Comparison of ENCODE assay signal across 2 cellular contexts in the genomic region with DNA sequence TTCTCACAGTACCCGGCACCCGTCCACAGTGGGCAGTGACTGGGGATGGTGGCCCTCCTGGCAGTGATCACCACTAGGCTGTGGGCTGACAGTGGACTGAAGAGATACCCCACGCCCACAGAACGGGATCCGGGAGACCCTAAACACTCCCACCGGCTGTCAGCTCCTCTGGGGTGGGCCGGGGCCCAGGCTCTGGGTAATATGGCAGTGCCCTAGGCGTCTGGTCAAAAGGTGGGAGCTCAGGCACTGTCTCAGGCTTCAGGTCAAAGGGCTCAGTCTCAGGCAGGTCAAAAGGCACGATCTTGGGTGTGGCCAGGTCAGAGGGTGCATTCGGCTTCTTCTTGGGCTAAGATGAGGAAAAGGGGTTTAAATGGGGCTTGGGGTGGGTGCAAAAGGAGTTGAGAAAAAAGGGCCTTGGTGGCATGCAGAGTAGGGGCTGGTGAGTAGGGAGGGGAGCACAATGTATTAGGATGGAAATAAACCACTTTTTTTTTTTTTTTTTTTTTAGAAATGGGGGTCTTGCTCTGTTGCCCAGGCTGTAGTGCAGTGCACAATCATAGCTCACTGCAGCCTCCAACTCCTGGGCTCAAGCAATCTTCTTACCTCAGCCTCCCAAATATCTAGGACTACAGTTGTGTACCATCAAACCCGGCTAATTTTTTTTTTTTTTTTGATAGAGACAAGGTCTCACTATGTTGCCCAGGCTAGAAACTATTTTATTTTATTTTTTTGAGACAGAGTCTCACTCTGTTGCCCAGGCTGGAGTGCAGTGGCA.
TF ChIP-seq lines count a peak whose summit lies in the region.

No MANE protein-coding gene starts in this region.

TF ChIP-seq in HEK293, 187 proteins besides CTCF, POLR2A, EP300 and RAD21:
- no peak for TF ChIP-seq ZSCAN4 (tag by site-specific recombination; IDR thresholded peaks at IDR 0.05)
- TF ChIP-seq, protein P1, sequence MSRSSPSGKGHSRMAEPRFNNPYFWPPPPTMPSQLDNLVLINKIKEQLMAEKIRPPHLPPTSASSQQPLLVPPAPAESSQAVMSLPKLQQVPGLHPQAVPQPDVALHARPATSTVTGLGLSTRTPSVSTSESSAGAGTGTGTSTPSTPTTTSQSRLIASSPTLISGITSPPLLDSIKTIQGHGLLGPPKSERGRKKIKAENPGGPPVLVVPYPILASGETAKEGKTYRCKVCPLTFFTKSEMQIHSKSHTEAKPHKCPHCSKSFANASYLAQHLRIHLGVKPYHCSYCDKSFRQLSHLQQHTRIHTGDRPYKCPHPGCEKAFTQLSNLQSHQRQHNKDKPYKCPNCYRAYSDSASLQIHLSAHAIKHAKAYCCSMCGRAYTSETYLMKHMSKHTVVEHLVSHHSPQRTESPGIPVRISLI (tag by site-specific recombination; IDR thresholded peaks at IDR 0.05) = peak; percentile 61; the same call in 1 of the 2 replicates
- TF ChIP-seq ZNF311 (tag by site-specific recombination; IDR thresholded peaks at IDR 0.05; ENCODE audit: borderline replicate concordance) = no peak
- no peak for TF ChIP-seq KLF1 (tag by site-specific recombination; IDR thresholded peaks at IDR 0.05)
- TF ChIP-seq ZNF121 (tag by site-specific recombination; IDR thresholded peaks at IDR 0.05) = peak; percentile 99
- TF ChIP-seq ZNF555 (tag by site-specific recombination; conservative IDR thresholded peaks at IDR 0.05) = no peak
- TF ChIP-seq ZNF654 (tag by site-specific recombination; IDR thresholded peaks at IDR 0.05; ENCODE audit: low read depth) = no peak
- no peak for TF ChIP-seq ZNF514 (tag by site-specific recombination; IDR thresholded peaks at IDR 0.05)
- no peak for TF ChIP-seq ZNF18 (tag by site-specific recombination; IDR thresholded peaks at IDR 0.05)
- TF ChIP-seq ZBTB10 (tag by site-specific recombination; IDR thresholded peaks at IDR 0.05) = no peak
- TF ChIP-seq, protein P2, sequence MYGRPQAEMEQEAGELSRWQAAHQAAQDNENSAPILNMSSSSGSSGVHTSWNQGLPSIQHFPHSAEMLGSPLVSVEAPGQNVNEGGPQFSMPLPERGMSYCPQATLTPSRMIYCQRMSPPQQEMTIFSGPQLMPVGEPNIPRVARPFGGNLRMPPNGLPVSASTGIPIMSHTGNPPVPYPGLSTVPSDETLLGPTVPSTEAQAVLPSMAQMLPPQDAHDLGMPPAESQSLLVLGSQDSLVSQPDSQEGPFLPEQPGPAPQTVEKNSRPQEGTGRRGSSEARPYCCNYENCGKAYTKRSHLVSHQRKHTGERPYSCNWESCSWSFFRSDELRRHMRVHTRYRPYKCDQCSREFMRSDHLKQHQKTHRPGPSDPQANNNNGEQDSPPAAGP (tag by site-specific recombination; IDR thresholded peaks at IDR 0.05) = no peak
- TF ChIP-seq, protein P3, sequence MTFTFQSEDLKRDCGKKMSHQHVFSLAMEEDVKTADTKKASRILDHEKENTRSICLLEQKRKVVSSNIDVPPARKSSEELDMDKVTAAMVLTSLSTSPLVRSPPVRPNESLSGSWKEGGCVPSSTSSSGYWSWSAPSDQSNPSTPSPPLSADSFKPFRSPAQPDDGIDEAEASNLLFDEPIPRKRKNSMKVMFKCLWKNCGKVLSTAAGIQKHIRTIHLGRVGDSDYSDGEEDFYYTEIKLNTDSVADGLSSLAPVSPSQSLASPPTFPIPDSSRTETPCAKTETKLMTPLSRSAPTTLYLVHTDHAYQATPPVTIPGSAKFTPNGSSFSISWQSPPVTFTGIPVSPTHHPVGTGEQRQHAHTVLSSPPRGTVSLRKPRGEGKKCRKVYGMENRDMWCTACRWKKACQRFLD (tag by site-specific recombination; IDR thresholded peaks at IDR 0.05) = no peak
- TF ChIP-seq BCL6B (tag by site-specific recombination; IDR thresholded peaks at IDR 0.05) = no peak
TF ChIP-seq in HEK293: peak in this region for 2.

TF ChIP-seq in HepG2, 621 proteins besides CTCF, POLR2A, EP300 and RAD21:
- TF ChIP-seq ASH2L (IDR thresholded peaks at IDR 0.05; ENCODE audit: insufficient read length, low read depth, low read length) (no peak), ATM (IDR thresholded peaks at IDR 0.05; ENCODE audit: borderline replicate concordance) (no peak), ZNF124 (CRISPR knock-in tag; IDR thresholded peaks at IDR 0.05) (no peak), RARA (CRISPR knock-in tag; IDR thresholded peaks at IDR 0.05) (no peak), ZNF780A (CRISPR knock-in tag; IDR thresholded peaks at IDR 0.05) (no peak), ZNF768 (CRISPR knock-in tag; IDR thresholded peaks at IDR 0.05) (no peak), FOXA3 (CRISPR knock-in tag; IDR thresholded peaks at IDR 0.05) (no peak), TFDP2 (CRISPR knock-in tag; IDR thresholded peaks at IDR 0.05) (no peak)
- TF ChIP-seq, protein P4, sequence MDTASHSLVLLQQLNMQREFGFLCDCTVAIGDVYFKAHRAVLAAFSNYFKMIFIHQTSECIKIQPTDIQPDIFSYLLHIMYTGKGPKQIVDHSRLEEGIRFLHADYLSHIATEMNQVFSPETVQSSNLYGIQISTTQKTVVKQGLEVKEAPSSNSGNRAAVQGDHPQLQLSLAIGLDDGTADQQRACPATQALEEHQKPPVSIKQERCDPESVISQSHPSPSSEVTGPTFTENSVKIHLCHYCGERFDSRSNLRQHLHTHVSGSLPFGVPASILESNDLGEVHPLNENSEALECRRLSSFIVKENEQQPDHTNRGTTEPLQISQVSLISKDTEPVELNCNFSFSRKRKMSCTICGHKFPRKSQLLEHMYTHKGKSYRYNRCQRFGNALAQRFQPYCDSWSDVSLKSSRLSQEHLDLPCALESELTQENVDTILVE (CRISPR knock-in tag; IDR thresholded peaks at IDR 0.05) = no peak
- TF ChIP-seq, protein P5, sequence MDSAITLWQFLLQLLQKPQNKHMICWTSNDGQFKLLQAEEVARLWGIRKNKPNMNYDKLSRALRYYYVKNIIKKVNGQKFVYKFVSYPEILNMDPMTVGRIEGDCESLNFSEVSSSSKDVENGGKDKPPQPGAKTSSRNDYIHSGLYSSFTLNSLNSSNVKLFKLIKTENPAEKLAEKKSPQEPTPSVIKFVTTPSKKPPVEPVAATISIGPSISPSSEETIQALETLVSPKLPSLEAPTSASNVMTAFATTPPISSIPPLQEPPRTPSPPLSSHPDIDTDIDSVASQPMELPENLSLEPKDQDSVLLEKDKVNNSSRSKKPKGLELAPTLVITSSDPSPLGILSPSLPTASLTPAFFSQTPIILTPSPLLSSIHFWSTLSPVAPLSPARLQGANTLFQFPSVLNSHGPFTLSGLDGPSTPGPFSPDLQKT (CRISPR knock-in tag; IDR thresholded peaks at IDR 0.05; ENCODE audit: borderline replicate concordance) = no peak
- TF ChIP-seq, protein P6, sequence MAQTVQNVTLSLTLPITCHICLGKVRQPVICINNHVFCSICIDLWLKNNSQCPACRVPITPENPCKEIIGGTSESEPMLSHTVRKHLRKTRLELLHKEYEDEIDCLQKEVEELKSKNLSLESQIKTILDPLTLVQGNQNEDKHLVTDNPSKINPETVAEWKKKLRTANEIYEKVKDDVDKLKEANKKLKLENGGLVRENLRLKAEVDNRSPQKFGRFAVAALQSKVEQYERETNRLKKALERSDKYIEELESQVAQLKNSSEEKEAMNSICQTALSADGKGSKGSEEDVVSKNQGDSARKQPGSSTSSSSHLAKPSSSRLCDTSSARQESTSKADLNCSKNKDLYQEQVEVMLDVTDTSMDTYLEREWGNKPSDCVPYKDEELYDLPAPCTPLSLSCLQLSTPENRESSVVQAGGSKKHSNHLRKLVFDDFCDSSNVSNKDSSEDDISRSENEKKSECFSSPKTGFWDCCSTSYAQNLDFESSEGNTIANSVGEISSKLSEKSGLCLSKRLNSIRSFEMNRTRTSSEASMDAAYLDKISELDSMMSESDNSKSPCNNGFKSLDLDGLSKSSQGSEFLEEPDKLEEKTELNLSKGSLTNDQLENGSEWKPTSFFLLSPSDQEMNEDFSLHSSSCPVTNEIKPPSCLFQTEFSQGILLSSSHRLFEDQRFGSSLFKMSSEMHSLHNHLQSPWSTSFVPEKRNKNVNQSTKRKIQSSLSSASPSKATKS (CRISPR knock-in tag; IDR thresholded peaks at IDR 0.05) = no peak
